In the genomic region with DNA sequence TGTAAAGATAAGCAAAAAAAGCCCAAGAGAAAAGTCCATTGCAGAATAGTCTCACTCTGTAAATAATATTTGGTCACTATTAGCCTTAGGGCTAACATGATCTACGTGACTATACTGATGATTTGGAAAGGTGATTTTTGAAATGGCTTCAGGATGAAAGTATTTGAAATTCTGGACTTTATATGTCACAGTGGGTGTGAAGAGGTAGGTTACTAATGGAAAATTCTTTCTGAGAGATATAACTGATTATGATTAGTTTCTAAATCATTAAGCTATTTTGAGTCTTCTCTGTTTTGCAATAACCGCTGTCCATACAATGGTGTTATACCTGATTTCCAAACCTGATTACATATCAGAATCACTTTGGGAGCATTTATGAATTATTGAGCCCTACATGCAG, we compare ENCODE assay signal across 16 cellular contexts.
"Had no signal": no experiment of that assay in that cellular context is flagged by ENCODE, and none has a peak within 500 bp of the region (broad histone marks: within the 10 kb centered on the region; RNA-seq: fewer than 3 reads in every experiment).

No MANE protein-coding gene starts in this region.

- H3K36me3 ChIP-seq: gastrocnemius medialis, left lung, lower lobe of right lung had no signal

- H3K27me3 ChIP-seq: dorsolateral prefrontal cortex, esophagus muscularis mucosa, foreskin keratinocyte, gastrocnemius medialis, heart right ventricle, left lung had no signal

- DNase-seq: dorsolateral prefrontal cortex; effector CD4-positive, alpha-beta T cell; effector memory CD4-positive, alpha-beta T cell; foreskin keratinocyte; gastrocnemius medialis; glutamatergic neuron; head of caudate nucleus; heart right ventricle; hippocampal formation; left cardiac atrium; left lung; left ventricle myocardium superior; lower lobe of right lung; mesendoderm had no signal

- H3K9me3 ChIP-seq: esophagus muscularis mucosa, gastrocnemius medialis, heart right ventricle, left lung, lower lobe of right lung had no signal

- H3K27ac ChIP-seq: coronary artery, foreskin keratinocyte, left lung, lower lobe of right lung had no signal

- H3K4me3 ChIP-seq: coronary artery, dorsolateral prefrontal cortex, esophagus muscularis mucosa, gastrocnemius medialis, heart right ventricle, left lung, lower lobe of right lung had no signal
